In the genomic region with DNA sequence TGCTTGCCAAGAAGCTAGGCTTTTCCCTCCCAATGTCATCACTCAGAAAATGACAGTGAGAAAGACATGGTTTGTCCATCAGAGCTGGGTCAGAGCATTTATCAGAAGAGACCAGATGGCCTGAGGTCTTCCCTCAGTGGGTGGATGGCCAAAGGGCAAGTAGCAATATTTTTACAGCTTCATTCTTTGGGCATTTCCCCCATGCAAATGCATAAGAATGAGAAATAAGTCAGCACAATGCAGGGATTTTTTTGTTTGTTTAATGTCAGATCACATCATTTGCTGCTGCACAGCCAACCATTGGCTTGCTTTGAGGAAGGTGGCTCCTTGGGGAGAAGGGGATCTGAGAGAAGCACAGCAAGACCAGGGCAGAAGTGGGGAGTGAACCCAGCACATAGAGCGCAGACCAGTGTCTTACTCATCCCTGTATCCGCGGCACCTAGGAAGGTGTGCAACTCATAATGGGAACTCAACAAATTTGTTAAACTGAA, we compare ENCODE assay signal across 15 cellular contexts.
DNase-seq lines count a peak whose midpoint lies in the region; ATAC-seq and TF ChIP-seq lines count a peak whose summit lies in the region.
"Had no signal": no experiment of that assay in that cellular context is flagged by ENCODE, and none has a peak within 500 bp of the region (broad histone marks: within the 10 kb centered on the region; RNA-seq: fewer than 3 reads in every experiment).

No MANE protein-coding gene starts in this region.

- H3K36me3 Mint-ChIP-seq in CD8-positive, alpha-beta memory T cell: peaks cover 9 to 18% (median 12%) of the 10 kb centered on the region in 3 donors

- intact Hi-C loops in sciatic nerve (cut with DNase I): no loop called here

- no peaks in the 10 kb centered on the region for H3K27me3 Mint-ChIP-seq in CD8-positive, alpha-beta memory T cell

- no peaks in the 10 kb centered on the region for H3K36me3 ChIP-seq in CD8-positive, alpha-beta memory T cell (ENCODE audit: insufficient read depth, low read length)
- H3K36me3 ChIP-seq in right atrium auricular region: no peaks in the 10 kb centered on the region

- peaks cover 0 to 4% (median 0%) of the 10 kb centered on the region in 5 donors for H3K9me3 Mint-ChIP-seq in CD8-positive, alpha-beta memory T cell

- H3K4me1 ChIP-seq in CD8-positive, alpha-beta memory T cell (ENCODE audit: insufficient read depth, low read length): no peaks in the 10 kb centered on the region
- H3K4me1 ChIP-seq in right atrium auricular region: peaks cover 0 to 21% of the 10 kb centered on the region in 2 donors
- H3K4me1 ChIP-seq: parathyroid adenoma had no signal

- POLR2A ChIA-PET in CD8-positive, alpha-beta memory T cell (lab: Charles Lee): no interaction called here

- H3K4me1 Mint-ChIP-seq in CD8-positive, alpha-beta memory T cell: peaks cover 0 to under 1% (median 0%) of the 10 kb centered on the region in 3 donors

- H3K4me3 ChIP-seq in GM12865 (ENCODE audit: low read depth, low read length) (no peak overlapping the region), right atrium auricular region (no peak overlapping the region)
- no peak overlapping the region for H3K4me3 ChIP-seq in CD8-positive, alpha-beta memory T cell (ENCODE audit: low read length)
- H3K4me3 ChIP-seq: SK-N-MC had no signal

- CTCF ChIA-PET in CD8-positive, alpha-beta memory T cell (lab: Charles Lee): no interaction called here

- TF ChIP-seq CTCF in GM12865 (IDR thresholded peaks at IDR 0.05; ENCODE audit: insufficient read depth, low read depth, low read length, missing control alignments) (no peak), right atrium auricular region (IDR thresholded peaks at IDR 0.05) (no peak)

- no peaks in the 10 kb centered on the region for H3K27me3 ChIP-seq in CD8-positive, alpha-beta memory T cell (ENCODE audit: insufficient read depth, low read length, poor library complexity, severe bottlenecking)
- no peaks in the 10 kb centered on the region for H3K27me3 ChIP-seq in right atrium auricular region

- DNase-seq in GM12865 (ENCODE audit: low read depth): peak; percentile 57
- no peak for DNase-seq in CD8-positive, alpha-beta memory T cell
- no peak for DNase-seq in sciatic nerve (ENCODE audit: low spot score)
- no peak for DNase-seq in stimulated activated CD4-positive, alpha-beta T cell treated with anti-CD3 and anti-CD28 coated beads, Interleukin-2, amount 100 ng/mL, for 48 hours
- no peak for DNase-seq in right atrium auricular region (ENCODE audit: low spot score)
- DNase-seq: activated effector memory CD4-positive, alpha-beta T cell treated with anti-CD3 and anti-CD28 coated beads, Interleukin-2, amount 50 U/mL, for 16 hours; caudate nucleus; mesenchymal stem cell; NCI-H774; stimulated activated CD4-positive, alpha-beta T cell treated with anti-CD3 and anti-CD28 coated beads, Interleukin-1b, Interleukin-23, amount 100 ng/mL, for 48 hours had no signal

- no peak overlapping the region for H3K27ac ChIP-seq in CD8-positive, alpha-beta memory T cell (ENCODE audit: low read depth, low read length)
- no peak overlapping the region for H3K27ac ChIP-seq in right atrium auricular region
- H3K27ac ChIP-seq: parathyroid adenoma, SK-N-MC had no signal

- peak; percentile 78 for ATAC-seq in GM19351 (IDR thresholded peaks at IDR 0.05; ENCODE audit: unreplicated experiment)
- peak; percentile 81 for ATAC-seq in HG02642 (IDR thresholded peaks at IDR 0.05; ENCODE audit: poor library complexity, unreplicated experiment)
- ATAC-seq in HG03439 (IDR thresholded peaks at IDR 0.05; ENCODE audit: unreplicated experiment): peak; percentile 90
- no peak for ATAC-seq in sciatic nerve

- H3K9me3 ChIP-seq in CD8-positive, alpha-beta memory T cell (ENCODE audit: low read length): no peaks in the 10 kb centered on the region
- H3K9me3 ChIP-seq in right atrium auricular region: no peaks in the 10 kb centered on the region

- H3K27ac Mint-ChIP-seq in CD8-positive, alpha-beta memory T cell: no peak overlapping the region

- no peak overlapping the region for H3K4me3 Mint-ChIP-seq in CD8-positive, alpha-beta memory T cell
